8 cellular contexts compared by ENCODE assay signal in the genomic region with DNA sequence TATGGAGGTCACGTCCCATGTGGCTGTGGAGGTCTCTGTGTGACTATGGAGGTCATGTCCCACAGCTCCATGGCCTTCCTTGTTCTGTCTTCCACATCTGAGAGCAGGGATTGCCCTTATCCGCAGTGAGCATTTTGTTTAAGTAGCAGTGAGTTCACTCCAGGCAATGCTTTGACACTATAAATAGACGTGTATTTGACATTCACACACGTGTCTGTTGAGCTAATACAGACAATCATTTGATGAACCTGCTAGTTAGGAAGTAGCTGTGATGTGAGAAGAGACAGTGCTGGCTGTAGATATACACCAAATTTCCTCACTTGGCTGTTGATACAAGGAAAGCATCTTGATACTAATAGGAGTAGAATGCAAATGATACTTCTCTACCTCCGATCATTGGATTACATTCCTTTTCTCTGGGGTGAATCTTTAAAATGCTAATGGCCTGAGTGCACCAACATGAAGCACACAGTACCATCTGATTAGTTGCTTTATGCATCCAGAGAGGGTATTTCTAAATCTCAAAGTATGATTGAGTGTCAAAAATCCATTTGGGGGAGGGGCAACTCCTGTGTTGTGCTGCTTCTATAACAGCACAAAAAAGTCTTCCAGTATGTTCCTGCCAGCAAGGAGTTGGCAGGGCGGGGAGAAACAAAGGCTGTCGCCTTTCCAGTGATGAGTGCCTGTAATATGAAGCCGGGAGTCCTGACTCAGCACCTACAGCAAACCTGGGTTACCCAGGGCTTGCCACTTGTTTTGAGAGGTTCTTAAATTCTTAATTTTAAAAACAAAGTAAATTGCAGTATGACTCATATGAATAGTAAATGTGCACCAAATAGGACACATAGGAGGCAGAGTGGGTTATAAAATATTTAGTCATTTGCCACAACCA. TPM values are rescaled to one million over a fixed set of nuclear protein-coding genes. Genes with fewer than 3 reads are reported as not detected.
DNase-seq lines count a peak whose midpoint lies in the region; ATAC-seq, FAIRE-seq and TF ChIP-seq lines count a peak whose summit lies in the region.

No MANE protein-coding gene starts in this region.

- intact Hi-C loops in activated CD4-positive, alpha-beta T cell treated with anti-CD3 and anti-CD28 coated beads for 36 hours (cut with DNase I, micrococcal nuclease): no loop called here
- intact Hi-C loops in pancreas (cut with DNase I): no loop called here

- H3K4me3 ChIP-seq in fibroblast of mammary gland (ENCODE audit: control insufficient read depth, low read depth, low read length) (no peak overlapping the region), pancreas (no peak overlapping the region)

- H3K27me3 ChIP-seq in pancreas: no peaks in the 10 kb centered on the region

- peak; percentile 41 for DNase-seq in activated CD4-positive, alpha-beta T cell treated with anti-CD3 and anti-CD28 coated beads for 36 hours
- no peak for DNase-seq in activated CD4-positive, alpha-beta T cell treated with anti-CD3 and anti-CD28 coated beads for 1 hour
- peak; percentile 70 for DNase-seq in NCI-H69 (lab: John Stamatoyannopoulos, UW)
- DNase-seq in fibroblast of mammary gland (ENCODE audit: low read depth): peak; percentile 81
- DNase-seq in pancreas: peak in 4 of 6 donors; percentile 51 to 60 (median 54)
- no peak for DNase-seq in Kasumi-1 (lab: John Stamatoyannopoulos, UW)
- no peak for DNase-seq in MV-4-11 (lab: John Stamatoyannopoulos, UW)

- POLR2A ChIA-PET in activated CD4-positive, alpha-beta T cell treated with anti-CD3 and anti-CD28 coated beads for 36 hours (lab: Charles Lee): no interaction called here

- no peak overlapping the region for H3K4me3 Mint-ChIP-seq in activated CD4-positive, alpha-beta T cell treated with anti-CD3 and anti-CD28 coated beads for 36 hours

- FAIRE-seq in pancreas (lab: Jason Lieb, UNC): no peak

- no peak overlapping the region for H3K27ac Mint-ChIP-seq in activated CD4-positive, alpha-beta T cell treated with anti-CD3 and anti-CD28 coated beads for 36 hours

- TF ChIP-seq CTCF in fibroblast of mammary gland (conservative IDR thresholded peaks at IDR 0.05; ENCODE audit: control insufficient read depth, insufficient read depth, low read depth, low read length): no peak
- TF ChIP-seq CTCF in pancreas (IDR thresholded peaks at IDR 0.05): no peak

- peaks cover 4 to 17% (median 12%) of the 10 kb centered on the region in 3 donors for H3K4me1 ChIP-seq in pancreas

- H3K27me3 Mint-ChIP-seq in activated CD4-positive, alpha-beta T cell treated with anti-CD3 and anti-CD28 coated beads for 36 hours: no peaks in the 10 kb centered on the region

- ATAC-seq in activated CD4-positive, alpha-beta T cell treated with anti-CD3 and anti-CD28 coated beads for 36 hours: peak; percentile 47
- ATAC-seq in pancreas: peak; percentile 82 to 93 (median 86)
- ATAC-seq in GM21423 (IDR thresholded peaks at IDR 0.05; ENCODE audit: unreplicated experiment): no peak

- no peak overlapping the region for H3K27ac ChIP-seq in pancreas

- CTCF ChIA-PET in activated CD4-positive, alpha-beta T cell treated with anti-CD3 and anti-CD28 coated beads for 36 hours (lab: Charles Lee): no interaction called here

- WGBS in pancreas, 2 donors: 21 to 24% methylated on average over 8 of the region's 8 CpGs

- peaks cover 23% of the 10 kb centered on the region for H3K36me3 Mint-ChIP-seq in activated CD4-positive, alpha-beta T cell treated with anti-CD3 and anti-CD28 coated beads for 36 hours (ENCODE audit: low read depth)

- H3K9me3 ChIP-seq in pancreas: no peaks in the 10 kb centered on the region

- H3K36me3 ChIP-seq in pancreas: peaks cover 0 to 13% (median 0%) of the 10 kb centered on the region in 3 donors

- H3K9me3 Mint-ChIP-seq in activated CD4-positive, alpha-beta T cell treated with anti-CD3 and anti-CD28 coated beads for 36 hours (ENCODE audit: low read depth): no peaks in the 10 kb centered on the region

- H3K4me1 Mint-ChIP-seq in activated CD4-positive, alpha-beta T cell treated with anti-CD3 and anti-CD28 coated beads for 36 hours: peaks cover 22% of the 10 kb centered on the region

RNA-seq across cellular contexts. Expression of gene CUL4A, which starts 7.0 kb away (rescaled TPM):
- total RNA-seq in activated CD4-positive, alpha-beta T cell treated with anti-CD3 and anti-CD28 coated beads for 36 hours: 10 to 100 TPM; 81.7 to 87.4 TPM
- total RNA-seq in pancreas: 10 to 100 TPM; 28.3 to 33.4 (median 29.7) TPM
- polyA plus RNA-seq in pancreas: 10 to 100 TPM; 18.1 to 29.0 TPM

RNA-seq across cellular contexts. Expression of gene PCID2, which starts 7.9 kb away (rescaled TPM):
- 10 to 100 TPM; 66.7 to 72.8 TPM for total RNA-seq in activated CD4-positive, alpha-beta T cell treated with anti-CD3 and anti-CD28 coated beads for 36 hours
- 10 to 100 TPM; 17.3 to 23.4 (median 19.5) TPM for total RNA-seq in pancreas
- 10 to 100 TPM; 21.6 to 33.9 TPM for polyA plus RNA-seq in pancreas

RNA-seq across cellular contexts. Expression of gene PROZ, which starts 58.0 kb away (rescaled TPM):
- total RNA-seq in activated CD4-positive, alpha-beta T cell treated with anti-CD3 and anti-CD28 coated beads for 36 hours: not detected
- total RNA-seq in pancreas: not detected
- under 1 TPM in 1 of 2 donors, not detected in 1; 0.05 TPM for polyA plus RNA-seq in pancreas

Comparison
In these comparisons a context has a peak if more than half of its experiments do, and no peak if none do; other contexts are left out.
1. DNase-seq: peak in activated CD4-positive, alpha-beta T cell treated with anti-CD3 and anti-CD28 coated beads for 36 hours (single experiment), NCI-H69 (single experiment), fibroblast of mammary gland (single experiment) and pancreas (4 of 6); none in activated CD4-positive, alpha-beta T cell treated with anti-CD3 and anti-CD28 coated beads for 1 hour (single experiment), Kasumi-1 (0 of 2) and MV-4-11 (single experiment).